4 cellular contexts compared by ENCODE assay signal in genomic region chr2:125490308-125490707, GRCh38.
A peak's percentile ranks its signal among the peaks of the same experiment; 100 is the strongest.
TF ChIP-seq lines count a peak whose summit lies in the region.

No MANE protein-coding gene starts in this region.

TF ChIP-seq in HepG2, 621 proteins besides CTCF, POLR2A, EP300 and RAD21:
- TF ChIP-seq MYPOP (CRISPR knock-in tag; IDR thresholded peaks at IDR 0.05), result no peak
- peak; percentile 87 to 89 for TF ChIP-seq MAFK (conservative IDR thresholded peaks at IDR 0.05 in 1 of 2, IDR thresholded peaks at IDR 0.05 in 1 of 2; ENCODE audit: low read length in 2 of 2)
- no peak for TF ChIP-seq DNMT1 (CRISPR knock-in tag; IDR thresholded peaks at IDR 0.05)
- peak; percentile 82 for TF ChIP-seq MAFF (IDR thresholded peaks at IDR 0.05; ENCODE audit: low read depth, low read length)

TF ChIP-seq in A549, 52 proteins besides CTCF, POLR2A, EP300 and RAD21:
- no peak for TF ChIP-seq ATOH8 (CRISPR knock-in tag; IDR thresholded peaks at IDR 0.05; ENCODE audit: low read depth)
- peak; percentile 71 for TF ChIP-seq MAFK (IDR thresholded peaks at IDR 0.05; ENCODE audit: partially characterized antibody)

TF ChIP-seq in IMR-90, 13 proteins besides CTCF, POLR2A, EP300 and RAD21:
- TF ChIP-seq MXI1 (IDR thresholded peaks at IDR 0.05; ENCODE audit: borderline replicate concordance, low read depth, low read length) (no peak), MAFK (IDR thresholded peaks at IDR 0.05; ENCODE audit: low read depth, low read length) (peak; percentile 81)

TF ChIP-seq in K562, 482 proteins besides CTCF, POLR2A, EP300 and RAD21:
- no peak for TF ChIP-seq MCM2 (IDR thresholded peaks at IDR 0.05; ENCODE audit: low read depth)
- TF ChIP-seq MAFF (IDR thresholded peaks at IDR 0.05; ENCODE audit: low read length), result peak; percentile 47
- TF ChIP-seq MAFG (tag; conservative IDR thresholded peaks at IDR 0.05), result peak; percentile 39; the same call in 1 of the 2 replicates
- peak; percentile 48; the same call in 1 of the 2 replicates for TF ChIP-seq ZNF316 (IDR thresholded peaks at IDR 0.05)
